Comparison of ENCODE assay signal across 15 cellular contexts in genomic region chr7:20834656-20835055, GRCh38. TPM values are rescaled to one million over a fixed set of nuclear protein-coding genes. Genes with fewer than 3 reads are reported as not detected.
DNase-seq lines count a peak whose midpoint lies in the region; ATAC-seq and TF ChIP-seq lines count a peak whose summit lies in the region.
"Had no signal": no experiment of that assay in that cellular context is flagged by ENCODE, and none has a peak within 500 bp of the region (broad histone marks: within the 10 kb centered on the region; RNA-seq: fewer than 3 reads in every experiment).

No MANE protein-coding gene starts in this region.

- H3K9ac ChIP-seq in OCI-LY1 (ENCODE audit: low read length) (no peak overlapping the region), mesenchymal stem cell (ENCODE audit: low read length) (no peak overlapping the region)

- H3K36me3 ChIP-seq in Caco-2 (ENCODE audit: control insufficient read depth, insufficient read depth, low read length) (no peaks in the 10 kb centered on the region), OCI-LY1 (ENCODE audit: insufficient read depth, low read length) (no peaks in the 10 kb centered on the region), mesenchymal stem cell (ENCODE audit: control insufficient read depth in 1 of 2, insufficient read depth in 2 of 2, low read depth in 1 of 2, low read length in 2 of 2) (no peaks in the 10 kb centered on the region)
- H3K36me3 ChIP-seq: cardiac muscle cell had no signal

- H3K27me3 Mint-ChIP-seq in Caco-2 (ENCODE audit: insufficient read depth, unreplicated experiment): peaks cover 3% of the 10 kb centered on the region

- H3K14ac ChIP-seq in mesenchymal stem cell (ENCODE audit: low read length in 2 of 2): no peak overlapping the region

- no peak overlapping the region for H2BK15ac ChIP-seq in mesenchymal stem cell (ENCODE audit: low read depth, poor library complexity, severe bottlenecking)

- peaks cover 12% of the 10 kb centered on the region for H3K4me1 Mint-ChIP-seq in Caco-2 (ENCODE audit: low read depth, unreplicated experiment)
- H3K4me1 Mint-ChIP-seq: CD14-positive monocyte had no signal

- no peaks in the 10 kb centered on the region for H3K9me3 ChIP-seq in Caco-2
- H3K9me3 ChIP-seq in OCI-LY1 (ENCODE audit: low read length): no peaks in the 10 kb centered on the region
- H3K9me3 ChIP-seq in mesenchymal stem cell (ENCODE audit: control insufficient read depth, low read length): no peaks in the 10 kb centered on the region

- peak overlapping the region; percentile 68 for H3K4me3 Mint-ChIP-seq in Caco-2 (ENCODE audit: unreplicated experiment)
- H3K4me3 Mint-ChIP-seq: CD14-positive monocyte had no signal

- peak in 1 of 2 experiments; percentile 19 for DNase-seq in Caco-2
- DNase-seq in foreskin keratinocyte: no peak
- no peak for DNase-seq in foreskin melanocyte
- DNase-seq in mesenchymal stem cell: no peak
- no peak for DNase-seq in glomerular visceral epithelial cell (ENCODE audit: extremely low spot score)
- DNase-seq: activated CD4-positive, alpha-beta T cell treated with anti-CD3 and anti-CD28 coated beads for 48 hours; KBM-7; midbrain; NCI-H524 had no signal

- H3K9me2 ChIP-seq in OCI-LY1 (ENCODE audit: low read depth, low read length): no peaks in the 10 kb centered on the region

- no peak overlapping the region for H2BK120ac ChIP-seq in mesenchymal stem cell (ENCODE audit: low read depth, low read length)

- intact Hi-C loops in Caco-2 (cut with micrococcal nuclease; ENCODE audit: unreplicated experiment): loop anchor here (1.0 to 10.0 kb wide), 4 partner anchors 49 to 420 kb away; no protein-coding TSS in a partner anchor

- BruUV-seq in Caco-2 (replicated peaks; lab: Mats Ljungman, UMichigan): no TSS peak

- H3F3A ChIP-seq in OCI-LY1 (ENCODE audit: insufficient read depth, low read length): no peaks in the 10 kb centered on the region

- ATAC-seq in foreskin keratinocyte (no peak), HG03139 (IDR thresholded peaks at IDR 0.05; ENCODE audit: unreplicated experiment) (no peak)

- CTCF ChIA-PET in Caco-2 (lab: Charles Lee): interaction anchor here (0.7 to 1.5 kb wide), 3 partner anchors 48 to 420 kb away, joined by 3 to 6 read pairs (median 3); partner anchors contain the start of gene SP8

- H3K36me3 Mint-ChIP-seq in Caco-2 (ENCODE audit: insufficient read depth, unreplicated experiment): no peaks in the 10 kb centered on the region
- H3K36me3 Mint-ChIP-seq: CD14-positive monocyte had no signal

- H4K20me1 ChIP-seq in OCI-LY1 (ENCODE audit: insufficient read depth, low read length): no peaks in the 10 kb centered on the region

- H3K4me3 ChIP-seq in Caco-2 (ENCODE audit: low read depth, low read length) (peak overlapping the region; percentile 29; the same call in 1 of the 2 replicates), OCI-LY1 (ENCODE audit: low read depth, low read length, poor library complexity, severe bottlenecking) (no peak overlapping the region), mesenchymal stem cell (ENCODE audit: insufficient read depth in 1 of 2, low read depth in 1 of 2, low read length in 2 of 2) (no peak overlapping the region)
- H3K4me3 ChIP-seq: cardiac muscle cell had no signal

- H2AK5ac ChIP-seq in mesenchymal stem cell (ENCODE audit: low read length, severe bottlenecking): no peak overlapping the region

- H3K79me1 ChIP-seq in mesenchymal stem cell (replicated peaks; ENCODE audit: low read length, poor library complexity, severe bottlenecking): no peaks in the 10 kb centered on the region

- H2AFZ ChIP-seq in OCI-LY1 (ENCODE audit: low read length): no peak overlapping the region
- H2AFZ ChIP-seq in mesenchymal stem cell (ENCODE audit: low read depth, low read length): no peak overlapping the region

- POLR2A ChIA-PET in Caco-2 (lab: Charles Lee): no interaction called here

- no peak overlapping the region for H3K4ac ChIP-seq in mesenchymal stem cell (ENCODE audit: low read depth in 1 of 2, low read length in 2 of 2)

- H3K27ac Mint-ChIP-seq in Caco-2 (ENCODE audit: unreplicated experiment): no peak overlapping the region
- H3K27ac Mint-ChIP-seq: CD14-positive monocyte had no signal

- H3K9me3 Mint-ChIP-seq in Caco-2 (ENCODE audit: unreplicated experiment): no peaks in the 10 kb centered on the region

- no peak overlapping the region for H4K91ac ChIP-seq in mesenchymal stem cell (ENCODE audit: low read length)

- TF ChIP-seq CTCF in Caco-2 (IDR thresholded peaks at IDR 0.05; ENCODE audit: insufficient read depth in 1 of 2, low read depth in 1 of 2, low read length in 1 of 2, severe bottlenecking in 1 of 2, unreplicated experiment in 1 of 2) (peak; percentile 50 to 60), GM12873 (IDR thresholded peaks at IDR 0.05; ENCODE audit: insufficient read depth, low read depth, low read length, missing control alignments) (peak; percentile 21), OCI-LY1 (IDR thresholded peaks at IDR 0.05; ENCODE audit: low read length) (peak; percentile 37), foreskin keratinocyte (conservative IDR thresholded peaks at IDR 0.05) (peak; percentile 65)

- no peaks in the 10 kb centered on the region for H3K27me3 ChIP-seq in Caco-2 (replicated peaks; ENCODE audit: control insufficient read depth, insufficient read depth, low read length)
- no peaks in the 10 kb centered on the region for H3K27me3 ChIP-seq in OCI-LY1 (ENCODE audit: insufficient read depth, low read length)
- H3K27me3 ChIP-seq in foreskin keratinocyte: no peaks in the 10 kb centered on the region
- no peaks in the 10 kb centered on the region for H3K27me3 ChIP-seq in mesenchymal stem cell (ENCODE audit: control insufficient read depth in 1 of 2, insufficient read depth in 1 of 2, low read length in 2 of 2)
- H3K27me3 ChIP-seq: cardiac muscle cell had no signal

- H3K18ac ChIP-seq in mesenchymal stem cell (ENCODE audit: low read depth in 1 of 2, low read length in 2 of 2): no peak overlapping the region

- H2BK12ac ChIP-seq in mesenchymal stem cell (ENCODE audit: low read length in 2 of 2): no peak overlapping the region

- no peak overlapping the region for H4K8ac ChIP-seq in mesenchymal stem cell (ENCODE audit: low read length)

- no peak overlapping the region for H3K23ac ChIP-seq in mesenchymal stem cell (ENCODE audit: low read length in 2 of 2)

- H3K4me1 ChIP-seq in Caco-2 (no peaks in the 10 kb centered on the region), OCI-LY1 (ENCODE audit: insufficient read depth, low read length, severe bottlenecking) (no peaks in the 10 kb centered on the region), foreskin keratinocyte (no peaks in the 10 kb centered on the region), mesenchymal stem cell (ENCODE audit: control insufficient read depth, insufficient read depth, low read depth, low read length) (no peaks in the 10 kb centered on the region)

- no peaks in the 10 kb centered on the region for H3K79me2 ChIP-seq in OCI-LY1 (ENCODE audit: insufficient read depth, low read length)

- H2BK5ac ChIP-seq in mesenchymal stem cell (ENCODE audit: low read depth, low read length, poor library complexity, severe bottlenecking): no peak overlapping the region

- no peak overlapping the region for H3K4me2 ChIP-seq in OCI-LY1 (ENCODE audit: low read length)
- H3K4me2 ChIP-seq in mesenchymal stem cell (ENCODE audit: low read length, poor library complexity, severe bottlenecking): no peak overlapping the region

- H3K27ac ChIP-seq in OCI-LY1 (ENCODE audit: low read depth, low read length, poor library complexity, severe bottlenecking) (no peak overlapping the region), foreskin keratinocyte (no peak overlapping the region), mesenchymal stem cell (ENCODE audit: low read length, poor library complexity, severe bottlenecking) (no peak overlapping the region)
- H3K27ac ChIP-seq: cardiac muscle cell had no signal

RNA-seq across cellular contexts. Expression of gene SP8, which starts 48.0 kb away (rescaled TPM):
- total RNA-seq in Caco-2 (2022) (13.2 and 13.3 TPM in 2 replicates), foreskin keratinocyte (not detected in 2 replicates)
- not detected in 2 replicates for polyA plus RNA-seq in foreskin keratinocyte
- not detected for polyA plus RNA-seq in mesenchymal stem cell (2013, experiment 1 of 2)
- 0.01 TPM for polyA plus RNA-seq in mesenchymal stem cell (2013, experiment 2 of 2)
- total RNA-seq: renal cortical epithelial cell had no signal
- polyA plus RNA-seq: cardiac muscle cell, CD14-positive monocyte had no signal

Comparison
In these comparisons a context has a peak if more than half of its experiments do, and no peak if none do; other contexts are left out.
1. RNA of gene SP8, which starts 48.0 kb away (total RNA-seq): 13.2 to 13.3 TPM in Caco-2; not detected in foreskin keratinocyte; every median in the first group is over 10 times any median in the second.
2. Peak in every context shown above with its lines, with median percentiles within 50 percentile points of each other: CTCF ChIP-seq.